ENCODE assay signal across 16 cellular contexts in the genomic region with DNA sequence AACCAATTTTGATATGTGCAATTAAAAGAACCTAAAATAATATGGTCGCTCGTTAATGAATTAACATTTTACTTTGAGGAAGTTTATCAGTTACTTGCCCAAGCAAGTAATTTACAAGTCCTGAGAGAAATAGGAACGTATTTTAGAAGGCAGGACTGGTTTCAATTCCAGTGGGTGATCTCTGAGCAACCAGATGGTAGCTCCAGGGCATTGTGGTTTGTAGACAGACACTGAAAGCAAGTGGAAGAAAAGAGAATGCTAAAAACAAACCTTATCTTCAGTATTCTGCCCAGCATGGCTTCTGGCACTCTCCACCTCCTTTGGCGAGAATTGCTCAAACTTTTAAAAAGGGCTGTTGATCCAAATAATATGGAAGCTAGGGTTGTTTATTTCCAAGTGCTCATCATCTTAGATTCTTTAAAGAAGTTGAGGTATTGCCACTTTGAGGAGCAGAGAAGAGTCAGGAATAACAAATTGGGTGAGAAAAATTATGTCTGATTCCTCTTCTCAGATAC. TPM values are rescaled to one million over a fixed set of nuclear protein-coding genes. Genes with fewer than 3 reads are reported as not detected.
A peak's percentile ranks its signal among the peaks of the same experiment; 100 is the strongest.
DNase-seq lines count a peak whose midpoint lies in the region; ATAC-seq and TF ChIP-seq lines count a peak whose summit lies in the region.
"Had no signal": no experiment of that assay in that cellular context is flagged by ENCODE, and none has a peak within 500 bp of the region (broad histone marks: within the 10 kb centered on the region; RNA-seq: fewer than 3 reads in every experiment).

No MANE protein-coding gene starts in this region.

- 0 out of 4 replicates have a peak, but pooled peaks of 1 of the 2 experiments have one; percentile 34 for TF ChIP-seq EP300 in SK-N-SH (IDR thresholded peaks at IDR 0.05; ENCODE audit: borderline replicate concordance in 1 of 2, low read depth in 1 of 2, low read length in 1 of 2)

- no peak overlapping the region for H3K9ac ChIP-seq in SK-N-SH

- H3K4me3 ChIP-seq in SK-N-SH (ENCODE audit: low read depth in 2 of 2, low read length in 1 of 2) = no peak overlapping the region
- no peak overlapping the region for H3K4me3 ChIP-seq in choroid plexus epithelial cell (ENCODE audit: low read depth, low read length)
- H3K4me3 ChIP-seq: ascending aorta, gastroesophageal sphincter, HAP-1, psoas muscle had no signal

- no peaks in the 10 kb centered on the region for H3K36me3 Mint-ChIP-seq in activated CD4-positive, alpha-beta T cell treated with anti-CD3 and anti-CD28 coated beads for 36 hours (ENCODE audit: low read depth)

- no peak for TF ChIP-seq RAD21 in SK-N-SH (IDR thresholded peaks at IDR 0.05; ENCODE audit: low read length)

- H4K20me1 ChIP-seq in SK-N-SH (ENCODE audit: insufficient read depth) = no peaks in the 10 kb centered on the region

- H3K4me1 ChIP-seq in SK-N-SH (ENCODE audit: control insufficient read depth in 1 of 2, insufficient read depth in 2 of 2, low read depth in 1 of 2, low read length in 1 of 2) = no peaks in the 10 kb centered on the region; a peak in 1 of 4 replicates
- H3K4me1 ChIP-seq: ascending aorta, gastroesophageal sphincter, psoas muscle had no signal

- 0 out of 2 replicates have a peak, but pooled peaks cover under 1% of the 10 kb centered on the region for H3K9me3 ChIP-seq in SK-N-SH
- H3K9me3 ChIP-seq: ascending aorta, gastroesophageal sphincter, HAP-1, psoas muscle had no signal

- H3K27ac ChIP-seq in SK-N-SH (ENCODE audit: low read depth in 2 of 2, low read length in 1 of 2) = no peak overlapping the region
- H3K27ac ChIP-seq in RWPE1 = no peak overlapping the region
- H3K27ac ChIP-seq: ascending aorta, gastroesophageal sphincter, psoas muscle had no signal

- ATAC-seq in SK-N-SH treated with all-trans-retinoic acid at 6 μM for 48 hours = no peak
- no peak for ATAC-seq in activated CD4-positive, alpha-beta T cell treated with anti-CD3 and anti-CD28 coated beads for 36 hours
- no peak for ATAC-seq in HG03469 (IDR thresholded peaks at IDR 0.05; ENCODE audit: unreplicated experiment)
- ATAC-seq: activated T-helper 17 cell treated with anti-CD3 and anti-CD28 coated beads, Interleukin-2, amount 50 U/mL, for 72 hours; gastroesophageal sphincter; psoas muscle had no signal

- WGBS in SK-N-SH (ENCODE audit: low lambda C conversion rate) = 80% methylated on average over 4 of the region's 4 CpGs

- H3K9me2 ChIP-seq in SK-N-SH = no peaks in the 10 kb centered on the region

- TF ChIP-seq CTCF in SK-N-SH (IDR thresholded peaks at IDR 0.05) = no peak
- no peak for TF ChIP-seq CTCF in choroid plexus epithelial cell (conservative IDR thresholded peaks at IDR 0.05; ENCODE audit: low read depth, low read length)
- TF ChIP-seq CTCF in RWPE1 (conservative IDR thresholded peaks at IDR 0.05; ENCODE audit: low read depth) = no peak

- H3K4me1 Mint-ChIP-seq in activated CD4-positive, alpha-beta T cell treated with anti-CD3 and anti-CD28 coated beads for 36 hours = peaks cover 4% of the 10 kb centered on the region
- H3K4me1 Mint-ChIP-seq: activated T-helper 17 cell treated with anti-CD3 and anti-CD28 coated beads, Interleukin-2, amount 50 U/mL, for 72 hours had no signal

- no peak overlapping the region for H3K4me2 ChIP-seq in SK-N-SH

- POLR2A ChIA-PET in SK-N-SH (lab: Yijun Ruan, JAX) = no interaction called here
- POLR2A ChIA-PET in activated CD4-positive, alpha-beta T cell treated with anti-CD3 and anti-CD28 coated beads for 36 hours (lab: Charles Lee) = no interaction called here
- POLR2A ChIA-PET in RWPE1 (lab: Yijun Ruan, JAX; ENCODE audit: low non-redundant PET) = no interaction called here

- no peak overlapping the region for H2AFZ ChIP-seq in SK-N-SH (ENCODE audit: low read depth)

- CTCF ChIA-PET in SK-N-SH (lab: Yijun Ruan, JAX) = interaction anchor here (0.9 kb wide), 1 partner anchor 57 kb away, joined by 3 read pairs; no protein-coding TSS in a partner anchor
- CTCF ChIA-PET in activated CD4-positive, alpha-beta T cell treated with anti-CD3 and anti-CD28 coated beads for 36 hours (lab: Charles Lee) = interaction anchor here (1.2 kb wide), 1 partner anchor 24 kb away, joined by 6 read pairs; no protein-coding TSS in a partner anchor
- CTCF ChIA-PET in RWPE1 (lab: Yijun Ruan, JAX) = no interaction called here

- peak; percentile 47 for DNase-seq in SK-N-SH
- DNase-seq in NCI-H226 = peak; percentile 68
- peak; percentile 54 for DNase-seq in choroid plexus epithelial cell (ENCODE audit: low read depth)
- DNase-seq in NCI-H2171 treated with DMSO at 0.1 percent for 48 hours (lab: John Stamatoyannopoulos, UW) = no peak
- no peak for DNase-seq in activated CD4-positive, alpha-beta T cell treated with anti-CD3 and anti-CD28 coated beads for 36 hours
- DNase-seq in RWPE1 (ENCODE audit: low spot score) = no peak
- DNase-seq: activated CD4-positive, alpha-beta T cell treated with anti-CD3 and anti-CD28 coated beads, Interleukin-2, amount 50 U/mL, for 48 hours; NCI-H345; psoas muscle had no signal

- peaks cover 3% of the 10 kb centered on the region for H3K9me3 Mint-ChIP-seq in activated CD4-positive, alpha-beta T cell treated with anti-CD3 and anti-CD28 coated beads for 36 hours (ENCODE audit: low read depth)
- H3K9me3 Mint-ChIP-seq: activated T-helper 17 cell treated with anti-CD3 and anti-CD28 coated beads, Interleukin-2, amount 50 U/mL, for 72 hours had no signal

- no peaks in the 10 kb centered on the region for H3K36me3 ChIP-seq in SK-N-SH (replicated peaks in 1 of 2; ENCODE audit: control insufficient read depth in 1 of 2, insufficient read depth in 2 of 2, low read length in 1 of 2)
- H3K36me3 ChIP-seq: ascending aorta, gastroesophageal sphincter, HAP-1 had no signal

- H3K4me3 Mint-ChIP-seq in activated CD4-positive, alpha-beta T cell treated with anti-CD3 and anti-CD28 coated beads for 36 hours = no peak overlapping the region
- H3K4me3 Mint-ChIP-seq: activated T-helper 17 cell treated with anti-CD3 and anti-CD28 coated beads, Interleukin-2, amount 50 U/mL, for 72 hours; T-helper 2 cell treated with Interferon-gamma antibody and Interleukin-4, amounts not matched to agents 5 μg/mL and 100 μg/mL, for 36 hours had no signal

- peaks cover 3% of the 10 kb centered on the region for H3F3A ChIP-seq in SK-N-SH (replicated peaks; ENCODE audit: insufficient read depth)

- H3K27ac Mint-ChIP-seq in activated CD4-positive, alpha-beta T cell treated with anti-CD3 and anti-CD28 coated beads for 36 hours = no peak overlapping the region
- H3K27ac Mint-ChIP-seq: activated T-helper 17 cell treated with anti-CD3 and anti-CD28 coated beads, Interleukin-2, amount 50 U/mL, for 72 hours; T-helper 2 cell treated with Interferon-gamma antibody and Interleukin-4, amounts not matched to agents 5 μg/mL and 100 μg/mL, for 36 hours had no signal

- H3K27me3 ChIP-seq in SK-N-SH (ENCODE audit: insufficient read depth) = no peaks in the 10 kb centered on the region
- H3K27me3 ChIP-seq: ascending aorta, gastroesophageal sphincter had no signal

- intact Hi-C loops in activated CD4-positive, alpha-beta T cell treated with anti-CD3 and anti-CD28 coated beads for 36 hours (cut with DNase I, micrococcal nuclease) = no loop called here

- H3K27me3 Mint-ChIP-seq in activated CD4-positive, alpha-beta T cell treated with anti-CD3 and anti-CD28 coated beads for 36 hours = peaks cover 2% of the 10 kb centered on the region
- H3K27me3 Mint-ChIP-seq: activated T-helper 17 cell treated with anti-CD3 and anti-CD28 coated beads, Interleukin-2, amount 50 U/mL, for 72 hours had no signal

- H3K79me2 ChIP-seq in SK-N-SH (ENCODE audit: insufficient read depth) = no peaks in the 10 kb centered on the region

TF ChIP-seq in SK-N-SH, 30 proteins besides CTCF, POLR2A, EP300 and RAD21:
- no peak for TF ChIP-seq NFIC (IDR thresholded peaks at IDR 0.05; ENCODE audit: borderline replicate concordance)
- TF ChIP-seq CHD2 (IDR thresholded peaks at IDR 0.05; ENCODE audit: low read length, partially characterized antibody) = peak; percentile 30

TF ChIP-seq in SK-N-SH treated with all-trans-retinoic acid at 6 μM for 48 hours, 23 proteins besides CTCF, POLR2A, EP300 and RAD21 (continues in another document):
- TF ChIP-seq, protein P1, sequence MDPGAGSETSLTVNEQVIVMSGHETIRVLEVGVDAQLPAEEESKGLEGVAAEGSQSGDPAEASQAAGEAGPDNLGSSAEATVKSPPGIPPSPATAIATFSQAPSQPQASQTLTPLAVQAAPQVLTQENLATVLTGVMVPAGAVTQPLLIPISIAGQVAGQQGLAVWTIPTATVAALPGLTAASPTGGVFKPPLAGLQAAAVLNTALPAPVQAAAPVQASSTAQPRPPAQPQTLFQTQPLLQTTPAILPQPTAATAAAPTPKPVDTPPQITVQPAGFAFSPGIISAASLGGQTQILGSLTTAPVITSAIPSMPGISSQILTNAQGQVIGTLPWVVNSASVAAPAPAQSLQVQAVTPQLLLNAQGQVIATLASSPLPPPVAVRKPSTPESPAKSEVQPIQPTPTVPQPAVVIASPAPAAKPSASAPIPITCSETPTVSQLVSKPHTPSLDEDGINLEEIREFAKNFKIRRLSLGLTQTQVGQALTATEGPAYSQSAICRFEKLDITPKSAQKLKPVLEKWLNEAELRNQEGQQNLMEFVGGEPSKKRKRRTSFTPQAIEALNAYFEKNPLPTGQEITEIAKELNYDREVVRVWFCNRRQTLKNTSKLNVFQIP (CRISPR knock-in tag; IDR thresholded peaks at IDR 0.05; ENCODE audit: borderline replicate concordance, low read depth) = no peak
- no peak for TF ChIP-seq SNAI2 (CRISPR knock-in tag; IDR thresholded peaks at IDR 0.05)
- no peak for TF ChIP-seq ARNTL (CRISPR knock-in tag; IDR thresholded peaks at IDR 0.05; ENCODE audit: borderline replicate concordance, low read depth)
- no peak for TF ChIP-seq ISL1 (CRISPR knock-in tag; IDR thresholded peaks at IDR 0.05)
- no peak for TF ChIP-seq ESRRG (CRISPR knock-in tag; IDR thresholded peaks at IDR 0.05)
- TF ChIP-seq RARB (CRISPR knock-in tag; IDR thresholded peaks at IDR 0.05) = no peak

RNA-seq across cellular contexts. Expression of a gene that starts 31.8 kb away (rescaled TPM):
- 13.2 and 14.3 TPM in 2 replicates for polyA plus RNA-seq in SK-N-SH (2012; rRNA removed)
- 14.4 and 15.5 TPM in 2 replicates for polyA plus RNA-seq in SK-N-SH (2012; cell fraction: cytosol; rRNA removed)
- polyA plus RNA-seq in SK-N-SH (2012; cell fraction: nucleus; rRNA removed) = 6.2 and 10.5 TPM in 2 replicates
- 10 to 100 TPM; 57.3 to 60.7 TPM for total RNA-seq in activated CD4-positive, alpha-beta T cell treated with anti-CD3 and anti-CD28 coated beads for 36 hours

RNA-seq across cellular contexts. Expression of a gene that starts 36.8 kb away (rescaled TPM):
- 18.6 and 20.9 TPM in 2 replicates for polyA plus RNA-seq in SK-N-SH (2012; rRNA removed)
- 15.1 and 17.1 TPM in 2 replicates for polyA plus RNA-seq in SK-N-SH (2012; cell fraction: cytosol; rRNA removed)
- 25.4 and 34.0 TPM in 2 replicates for polyA plus RNA-seq in SK-N-SH (2012; cell fraction: nucleus; rRNA removed)
- total RNA-seq in activated CD4-positive, alpha-beta T cell treated with anti-CD3 and anti-CD28 coated beads for 36 hours = 10 to 100 TPM; 56.4 to 98.7 TPM

Comparison
In these comparisons a context has a peak if more than half of its experiments do, and no peak if none do; other contexts are left out.
1. DNase-seq: peak in SK-N-SH (single experiment), NCI-H226 (single experiment) and choroid plexus epithelial cell (single experiment); none in NCI-H2171 treated with DMSO at 0.1 percent for 48 hours (single experiment), activated CD4-positive, alpha-beta T cell treated with anti-CD3 and anti-CD28 coated beads for 36 hours (single experiment) and RWPE1 (single experiment).